In the genomic region with DNA sequence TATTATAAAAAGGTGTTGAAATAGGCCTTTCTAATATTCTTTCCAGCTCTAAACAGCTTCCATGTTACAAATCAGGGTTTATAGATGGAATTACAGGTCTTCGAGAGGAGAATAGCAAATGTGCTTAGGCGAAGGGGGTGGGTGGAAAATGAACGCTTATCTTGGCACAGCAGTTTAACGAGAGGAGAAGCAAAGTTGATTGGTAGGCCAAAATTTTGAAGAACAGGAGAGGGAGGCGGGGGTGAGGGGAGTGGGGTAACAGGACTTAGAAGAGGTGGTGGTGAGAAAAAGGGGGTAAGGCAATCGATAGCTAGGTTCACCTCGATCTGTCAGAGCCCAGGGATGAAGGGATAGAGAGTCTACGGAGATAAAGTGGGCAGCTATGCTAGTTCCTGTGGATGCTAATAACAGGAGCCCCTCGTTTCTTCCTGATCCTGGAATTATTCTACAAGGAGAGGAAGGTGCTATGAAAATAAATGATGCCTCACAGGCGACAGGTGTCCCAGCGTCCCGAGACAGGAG, we compare ENCODE assay signal across 8 cellular contexts. TPM values are rescaled to one million over a fixed set of nuclear protein-coding genes. Genes with fewer than 3 reads are reported as not detected.
A peak's percentile ranks its signal among the peaks of the same experiment; 100 is the strongest.
DNase-seq lines count a peak whose midpoint lies in the region; ATAC-seq, FAIRE-seq and TF ChIP-seq lines count a peak whose summit lies in the region.

No MANE protein-coding gene starts in this region.

- peak overlapping the region; percentile 87 to 94 for H3K27ac ChIP-seq in prostate gland

- ATAC-seq in GM18867 (IDR thresholded peaks at IDR 0.05; ENCODE audit: unreplicated experiment) = peak; percentile 3
- peak; percentile 8 for ATAC-seq in HG03354 (IDR thresholded peaks at IDR 0.05; ENCODE audit: poor library complexity, severe bottlenecking, unreplicated experiment)

- no peaks in the 10 kb centered on the region for H3K9me3 ChIP-seq in prostate gland

- intact Hi-C loops in prostate gland (cut with DNase I) = no loop called here

- H3K4me1 ChIP-seq in prostate gland (replicated peaks) = no peaks in the 10 kb centered on the region

- under 1% methylated on average over 12 of the region's 12 CpGs for WGBS in prostate gland

- peak; percentile 3 to 10 for DNase-seq in activated CD4-positive, alpha-beta T cell treated with anti-CD3 and anti-CD28 coated beads, Interleukin-2, amount 50 U/mL, for 48 hours
- DNase-seq in foreskin fibroblast = peak in 1 of 2 donors; percentile 24
- peak; percentile 32 for DNase-seq in prostate gland (ENCODE audit: low spot score)
- no peak for DNase-seq in urothelium cell line (ENCODE audit: low spot score)
- no peak for DNase-seq in EL
- DNase-seq in GOT3 (lab: John Stamatoyannopoulos, UW) = no peak

- no peaks in the 10 kb centered on the region for H3K27me3 ChIP-seq in prostate gland (replicated peaks; ENCODE audit: insufficient read depth)

- TF ChIP-seq CTCF in foreskin fibroblast (IDR thresholded peaks at IDR 0.05; ENCODE audit: low read depth, low read length) (no peak), prostate gland (IDR thresholded peaks at IDR 0.05) (no peak)

- H3K36me3 ChIP-seq in prostate gland = no peaks in the 10 kb centered on the region

- FAIRE-seq in urothelium cell line (lab: Jason Lieb, UNC) = no peak

- no peak for TF ChIP-seq POLR2A in prostate gland (IDR thresholded peaks at IDR 0.05)

- H3K4me3 ChIP-seq in foreskin fibroblast (ENCODE audit: low read depth in 1 of 2, low read length in 2 of 2) (peak overlapping the region; percentile 82 to 88), prostate gland (peak overlapping the region; percentile 59 to 79)

RNA-seq across cellular contexts. Expression of gene ANKRA2, which starts 0.7 kb away (rescaled TPM):
- total RNA-seq in prostate gland = 10 to 100 TPM; 36.5 to 43.1 TPM

RNA-seq across cellular contexts. Expression of gene UTP15, which starts 0.8 kb away (rescaled TPM):
- 10 to 100 TPM; 11.3 to 31.9 TPM for total RNA-seq in prostate gland

Comparison
In these comparisons a context has a peak if more than half of its experiments do, and no peak if none do; other contexts are left out.
1. DNase-seq: peak in activated CD4-positive, alpha-beta T cell treated with anti-CD3 and anti-CD28 coated beads, Interleukin-2, amount 50 U/mL, for 48 hours (2 of 2) and prostate gland (single experiment); none in urothelium cell line (single experiment), EL (single experiment) and GOT3 (single experiment).